ENCODE assay signal across 19 cellular contexts in genomic region chr7:115113131-115113530, GRCh38.
DNase-seq lines count a peak whose midpoint lies in the region; ATAC-seq and TF ChIP-seq lines count a peak whose summit lies in the region.
"Had no signal": no experiment of that assay in that cellular context is flagged by ENCODE, and none has a peak within 500 bp of the region (broad histone marks: within the 10 kb centered on the region; RNA-seq: fewer than 3 reads in every experiment).

No MANE protein-coding gene starts in this region.

- H3K36me3 ChIP-seq in IMR-90 (ENCODE audit: control insufficient read depth, insufficient read depth, low read length) (no peaks in the 10 kb centered on the region), hepatocyte (replicated peaks; ENCODE audit: insufficient read depth, low read depth) (no peaks in the 10 kb centered on the region), right lobe of liver (no peaks in the 10 kb centered on the region)

- intact Hi-C loops in IMR-90 (cut with micrococcal nuclease) = no loop called here
- intact Hi-C loops in right lobe of liver (cut with DNase I) = no loop called here

- DNase-seq in IMR-90 (no peak), hepatocyte (ENCODE audit: low spot score) (no peak), right lobe of liver (no peak), GM13977 (ENCODE audit: low spot score) (no peak), KBM-7 (no peak), DMS79 treated with DMSO at 0.1 percent for 48 hours (lab: John Stamatoyannopoulos, UW) (no peak), NCI-H748 (lab: John Stamatoyannopoulos, UW; ENCODE audit: unreplicated experiment) (no peak)
- DNase-seq: 8988T; C1 segment of cervical spinal cord; CD4-positive, alpha-beta memory T cell; COR-L47; DMS153; EL; GDM1; H9 had no signal

- H3K9me1 ChIP-seq in IMR-90 (ENCODE audit: insufficient read depth, low read length) = no peaks in the 10 kb centered on the region

- H3K27ac ChIP-seq in 22Rv1 (peak overlapping the region; percentile 36), IMR-90 (ENCODE audit: insufficient read depth, low read length) (no peak overlapping the region), hepatocyte (peak overlapping the region; percentile 54), right lobe of liver (peak overlapping the region; percentile 49 to 90 (median 79))

- no peak overlapping the region for H2AK5ac ChIP-seq in IMR-90 (ENCODE audit: low read depth, low read length)

- H3K4ac ChIP-seq in IMR-90 (ENCODE audit: low read depth, low read length) = no peak overlapping the region

- in situ Hi-C loops in IMR-90 (cut with MboI; ENCODE audit: low sequenced_read_pairs) (no loop called here), GM13977 (cut with MboI; ENCODE audit: low pct_unique_long_range_greater_than_20kb, low sequenced_read_pairs, unreplicated experiment) (no loop called here), KBM-7 (cut with MboI; ENCODE audit: low pct_unique_long_range_greater_than_20kb, low sequenced_read_pairs) (no loop called here)

- H3K4me3 ChIP-seq in IMR-90 (ENCODE audit: insufficient read depth, low read depth, low read length) = no peak overlapping the region
- H3K4me3 ChIP-seq in hepatocyte = no peak overlapping the region
- H3K4me3 ChIP-seq in right lobe of liver = no peak overlapping the region
- H3K4me3 ChIP-seq: GM12878, GM23338 had no signal

- dilution Hi-C loops in IMR-90 (cut with HindIII; ENCODE audit: low sequenced_read_pairs, unreplicated experiment) = no loop called here

- no peaks in the 10 kb centered on the region for H3K79me2 ChIP-seq in hepatocyte

- ATAC-seq in IMR-90 (ENCODE audit: low read depth) (no peak), right lobe of liver (no peak)
- ATAC-seq: GM12878, GM23338, HCT116 had no signal

- POLR2A ChIA-PET in IMR-90 (lab: Charles Lee; ENCODE audit: unreplicated experiment) = no interaction called here

- no peak overlapping the region for H4K8ac ChIP-seq in IMR-90 (ENCODE audit: low read depth in 2 of 2, low read length in 2 of 2)

- H4K5ac ChIP-seq in IMR-90 (ENCODE audit: low read depth, low read length) = no peak overlapping the region

- WGBS in IMR-90 (ENCODE audit: extremely low coverage in 2 of 2, insufficient read length in 1 of 2), 2 experiments = no CpG with 5 or more reads among the region's 3 CpGs
- 97% methylated on average over 3 of the region's 3 CpGs for WGBS in hepatocyte (ENCODE audit: low lambda C conversion rate, missing lambda C conversion rate)
- 66% methylated on average over 3 of the region's 3 CpGs for WGBS in right lobe of liver (ENCODE audit: insufficient coverage, low coverage, low lambda C conversion rate, missing lambda C conversion rate)

- no peaks in the 10 kb centered on the region for H3K9me3 ChIP-seq in IMR-90 (ENCODE audit: control insufficient read depth, insufficient read depth, low read length)
- no peaks in the 10 kb centered on the region for H3K9me3 ChIP-seq in hepatocyte (ENCODE audit: low read depth)
- H3K9me3 ChIP-seq in right lobe of liver = no peaks in the 10 kb centered on the region

- no peak overlapping the region for H3K9ac ChIP-seq in IMR-90 (ENCODE audit: low read depth, low read length)

- no peaks in the 10 kb centered on the region for H3K27me3 ChIP-seq in IMR-90 (ENCODE audit: control insufficient read depth, insufficient read depth, low read length)
- H3K27me3 ChIP-seq in hepatocyte = no peaks in the 10 kb centered on the region
- no peaks in the 10 kb centered on the region for H3K27me3 ChIP-seq in right lobe of liver

- no peak overlapping the region for H3K14ac ChIP-seq in IMR-90 (replicated peaks; ENCODE audit: low read depth, low read length)

- H2AFZ ChIP-seq in IMR-90 (replicated peaks; ENCODE audit: low read length, poor library complexity) = no peak overlapping the region
- no peak overlapping the region for H2AFZ ChIP-seq in hepatocyte
- H2AFZ ChIP-seq: GM23338 had no signal

- no peaks in the 10 kb centered on the region for H3K79me1 ChIP-seq in IMR-90 (ENCODE audit: low read depth in 1 of 2, low read length in 2 of 2)

- no TSS peak for BruUV-seq in IMR-90 (replicated peaks; lab: Mats Ljungman, UMichigan)

- H3K23ac ChIP-seq in IMR-90 (ENCODE audit: low read depth, low read length) = no peak overlapping the region

- TF ChIP-seq RAD21 in IMR-90 (IDR thresholded peaks at IDR 0.05; ENCODE audit: low read length) = no peak

- no peaks in the 10 kb centered on the region for H3K9me2 ChIP-seq in hepatocyte (replicated peaks; ENCODE audit: insufficient read depth)

- no peak overlapping the region for H2BK120ac ChIP-seq in IMR-90 (ENCODE audit: low read depth, low read length)

- no peak overlapping the region for H2BK20ac ChIP-seq in IMR-90 (ENCODE audit: low read depth, low read length)

- no peak overlapping the region for H3K56ac ChIP-seq in IMR-90 (ENCODE audit: extremely low read depth, insufficient read depth, low read length)

- no peak overlapping the region for H2BK5ac ChIP-seq in IMR-90 (ENCODE audit: low read depth, low read length, poor library complexity, severe bottlenecking)

- no peaks in the 10 kb centered on the region for H4K20me1 ChIP-seq in IMR-90 (ENCODE audit: insufficient read depth, low read length)
- no peaks in the 10 kb centered on the region for H4K20me1 ChIP-seq in hepatocyte (ENCODE audit: insufficient read depth, poor library complexity, severe bottlenecking)

- no peak for TF ChIP-seq CTCF in 22Rv1 (IDR thresholded peaks at IDR 0.05)
- no peak for TF ChIP-seq CTCF in IMR-90 (conservative IDR thresholded peaks at IDR 0.05; ENCODE audit: low read depth, low read length)
- no peak for TF ChIP-seq CTCF in hepatocyte (IDR thresholded peaks at IDR 0.05; ENCODE audit: poor library complexity)
- TF ChIP-seq CTCF in right lobe of liver (IDR thresholded peaks at IDR 0.05) = no peak
- no peak for TF ChIP-seq CTCF in GM13977 (IDR thresholded peaks at IDR 0.05; ENCODE audit: extremely low read depth, insufficient read depth, missing control alignments)

- CTCF ChIA-PET in IMR-90 (lab: Yijun Ruan, JAX) = no interaction called here

- H3K4me1 ChIP-seq in IMR-90 (ENCODE audit: control insufficient read depth, insufficient read depth, low read length) = peaks cover 3% of the 10 kb centered on the region; the same call in 1 of the 2 replicates
- no peaks in the 10 kb centered on the region for H3K4me1 ChIP-seq in hepatocyte (ENCODE audit: insufficient read depth)
- H3K4me1 ChIP-seq in right lobe of liver = peaks cover 0 to 57% (median 18%) of the 10 kb centered on the region in 4 donors

- TF ChIP-seq POLR2A in IMR-90 (IDR thresholded peaks at IDR 0.05; ENCODE audit: low read depth, low read length) = no peak
- no peak for TF ChIP-seq POLR2A in right lobe of liver (IDR thresholded peaks at IDR 0.05)

- no peak overlapping the region for H3K18ac ChIP-seq in IMR-90 (ENCODE audit: low read depth, low read length)

- H4K91ac ChIP-seq in IMR-90 (ENCODE audit: insufficient read depth, low read depth, low read length) = no peak overlapping the region

- H2AK9ac ChIP-seq in IMR-90 (replicated peaks; ENCODE audit: low read depth, low read length, poor library complexity) = no peak overlapping the region

- no peak overlapping the region for H2BK15ac ChIP-seq in IMR-90 (ENCODE audit: low read depth, low read length)

- H3K4me2 ChIP-seq in IMR-90 (ENCODE audit: low read depth, low read length) (no peak overlapping the region), hepatocyte (no peak overlapping the region)
- H3K4me2 ChIP-seq: GM23338 had no signal

TF ChIP-seq in IMR-90, 13 proteins besides CTCF, POLR2A, EP300 and RAD21:
- no peak for TF ChIP-seq CHD1 (IDR thresholded peaks at IDR 0.05; ENCODE audit: low read depth, low read length)
- TF ChIP-seq NFE2L2 (IDR thresholded peaks at IDR 0.05; ENCODE audit: low read depth, low read length) = no peak
- TF ChIP-seq MAFK (IDR thresholded peaks at IDR 0.05; ENCODE audit: low read depth, low read length) = peak; percentile 58
TF ChIP-seq in IMR-90: peak in this region for 1.
